Comparison of ENCODE assay signal across 19 cellular contexts in genomic region chr20:50360218-50360672, GRCh38.
A peak's percentile ranks its signal among the peaks of the same experiment; 100 is the strongest.
DNase-seq lines count a peak whose midpoint lies in the region; ATAC-seq, FAIRE-seq and TF ChIP-seq lines count a peak whose summit lies in the region.
"Had no signal": no experiment of that assay in that cellular context is flagged by ENCODE, and none has a peak within 500 bp of the region (broad histone marks: within the 10 kb centered on the region; RNA-seq: fewer than 3 reads in every experiment).

No MANE protein-coding gene starts in this region.

- H3K4me1 ChIP-seq in foreskin keratinocyte (peaks cover 5% of the 10 kb centered on the region), small intestine (ENCODE audit: control insufficient read depth in 2 of 2, insufficient read depth in 1 of 2, low read depth in 1 of 2, low read length in 1 of 2) (peaks cover 2 to 8% of the 10 kb centered on the region in 2 donors), tibial artery (peaks cover 0 to 5% (median 0%) of the 10 kb centered on the region in 4 donors)

- no peak overlapping the region for H3K27ac Mint-ChIP-seq in activated naive CD4-positive, alpha-beta T cell treated with anti-CD3 and anti-CD28 coated beads, Interleukin-2, amount 50 U/mL, for 72 hours
- H3K27ac Mint-ChIP-seq: CD8-positive, alpha-beta T cell had no signal

- TF ChIP-seq CTCF in foreskin keratinocyte (conservative IDR thresholded peaks at IDR 0.05) (no peak), tibial artery (IDR thresholded peaks at IDR 0.05) (no peak)

- FAIRE-seq in small intestine (lab: Jason Lieb, UNC) = no peak
- FAIRE-seq: bronchial epithelial cell had no signal

- H3K27me3 ChIP-seq in foreskin keratinocyte = no peaks in the 10 kb centered on the region
- no peaks in the 10 kb centered on the region for H3K27me3 ChIP-seq in small intestine (ENCODE audit: control insufficient read depth in 2 of 2, insufficient read depth in 2 of 2, low read length in 2 of 2)
- no peaks in the 10 kb centered on the region for H3K27me3 ChIP-seq in tibial artery

- H3K27ac ChIP-seq in foreskin keratinocyte (no peak overlapping the region), small intestine (ENCODE audit: low read depth in 1 of 2, low read length in 1 of 2) (no peak overlapping the region), tibial artery (no peak overlapping the region)

- DNase-seq in DMS53 treated with DMSO at 0.1 percent for 48 hours (lab: John Stamatoyannopoulos, UW; ENCODE audit: unreplicated experiment) = peak; percentile 60
- peak; percentile 35 for DNase-seq in LoVo (ENCODE audit: low spot score)
- no peak for DNase-seq in foreskin keratinocyte
- peak; percentile 63 for DNase-seq in small intestine
- DNase-seq in DMS114 treated with DMSO at 0.1 percent for 48 hours (lab: John Stamatoyannopoulos, UW; ENCODE audit: unreplicated experiment) = no peak
- DNase-seq in activated naive CD4-positive, alpha-beta T cell treated with anti-CD3 and anti-CD28 coated beads, Interleukin-2, amount 50 U/mL, for 72 hours (ENCODE audit: low spot score in 2 of 2) = no peak
- no peak for DNase-seq in tibial artery
- no peak for DNase-seq in medulla oblongata (ENCODE audit: extremely low spot score)
- DNase-seq: activated CD4-positive, alpha-beta T cell treated with anti-CD3 and anti-CD28 coated beads for 1 hour; activated naive CD4-positive, alpha-beta T cell treated with Interleukin-2 at 50 U/mL for 16 hours; activated T-cell treated with anti-CD3 and anti-CD28 coated beads, Interleukin-2, amount 50 U/mL, for 4 hours; amniotic stem cell; CD8-positive, alpha-beta T cell; NCI-H69; substantia nigra had no signal

- peak; percentile 17 for ATAC-seq in foreskin keratinocyte
- ATAC-seq in activated naive CD4-positive, alpha-beta T cell treated with anti-CD3 and anti-CD28 coated beads, Interleukin-2, amount 50 U/mL, for 72 hours = no peak
- ATAC-seq: activated T-cell treated with anti-CD3 and anti-CD28 coated beads, Interleukin-2, amount 50 U/mL, for 4 hours; CD8-positive, alpha-beta T cell; naive thymus-derived CD8-positive, alpha-beta T cell; Right ventricle myocardium inferior; sciatic nerve had no signal

- H3K36me3 Mint-ChIP-seq in activated naive CD4-positive, alpha-beta T cell treated with anti-CD3 and anti-CD28 coated beads, Interleukin-2, amount 50 U/mL, for 72 hours = no peaks in the 10 kb centered on the region
- H3K36me3 Mint-ChIP-seq: CD8-positive, alpha-beta T cell; naive thymus-derived CD8-positive, alpha-beta T cell had no signal

- WGBS in small intestine, 3 donors = 30 to 69% (median 38%) methylated on average over 8 of the region's 8 CpGs

- no peaks in the 10 kb centered on the region for H3K9me3 Mint-ChIP-seq in activated naive CD4-positive, alpha-beta T cell treated with anti-CD3 and anti-CD28 coated beads, Interleukin-2, amount 50 U/mL, for 72 hours
- H3K9me3 Mint-ChIP-seq: activated T-cell treated with anti-CD3 and anti-CD28 coated beads, Interleukin-2, amount 50 U/mL, for 4 hours; CD8-positive, alpha-beta T cell; naive thymus-derived CD8-positive, alpha-beta T cell had no signal

- H3K9me3 ChIP-seq in small intestine (ENCODE audit: control insufficient read depth, low read depth) (no peaks in the 10 kb centered on the region), tibial artery (no peaks in the 10 kb centered on the region)

- no peaks in the 10 kb centered on the region for H3K36me3 ChIP-seq in small intestine (ENCODE audit: control insufficient read depth in 2 of 2, insufficient read depth in 2 of 2, low read length in 2 of 2)
- H3K36me3 ChIP-seq in tibial artery = no peaks in the 10 kb centered on the region

- H3K4me3 ChIP-seq in small intestine (ENCODE audit: low read depth in 1 of 2, low read length in 2 of 2) (no peak overlapping the region), tibial artery (no peak overlapping the region)

- intact Hi-C loops in tibial artery (cut with DNase I; ENCODE audit: low total_unique reads) = no loop called here

Comparison
In these comparisons a context has a peak if more than half of its experiments do, and no peak if none do; other contexts are left out.
1. DNase-seq: peak in DMS53 treated with DMSO at 0.1 percent for 48 hours (single experiment), LoVo (single experiment) and small intestine (single experiment); none in foreskin keratinocyte (0 of 2), DMS114 treated with DMSO at 0.1 percent for 48 hours (single experiment), activated naive CD4-positive, alpha-beta T cell treated with anti-CD3 and anti-CD28 coated beads, Interleukin-2, amount 50 U/mL, for 72 hours (0 of 2), tibial artery (0 of 2) and medulla oblongata (single experiment).